In genomic region chr16:83136924-83137323, GRCh38 we compare ENCODE assay signal across 9 cellular contexts.
DNase-seq lines count a peak whose midpoint lies in the region; ATAC-seq, FAIRE-seq and TF ChIP-seq lines count a peak whose summit lies in the region.
"Had no signal": no experiment of that assay in that cellular context is flagged by ENCODE, and none has a peak within 500 bp of the region (broad histone marks: within the 10 kb centered on the region; RNA-seq: fewer than 3 reads in every experiment).

No MANE protein-coding gene starts in this region.

- H2AFZ ChIP-seq in HepG2 (ENCODE audit: low read length), result no peak overlapping the region

- TF ChIP-seq RAD21 in HepG2 (CRISPR knock-in tag; IDR thresholded peaks at IDR 0.05), result no peak

- no peak overlapping the region for H3K27ac Mint-ChIP-seq in activated T-cell treated with anti-CD3 and anti-CD28 coated beads, Interleukin-2, amount 50 U/mL, for 24 hours
- H3K27ac Mint-ChIP-seq in activated T-helper 17 cell treated with anti-CD3 and anti-CD28 coated beads, Interleukin-2, amount 50 U/mL, for 72 hours, result peak overlapping the region; percentile 60

- no peaks in the 10 kb centered on the region for H3K79me2 ChIP-seq in HepG2 (ENCODE audit: insufficient read depth, low read length)

- H3K36me3 ChIP-seq in HepG2 (replicated peaks in 1 of 2; ENCODE audit: control insufficient read depth in 1 of 2, insufficient read depth in 2 of 2, low read length in 2 of 2) (no peaks in the 10 kb centered on the region), thymus (ENCODE audit: control insufficient read depth, insufficient read depth) (no peaks in the 10 kb centered on the region), MG63 (no peaks in the 10 kb centered on the region)

- peaks cover 15% of the 10 kb centered on the region for H3K4me1 Mint-ChIP-seq in activated T-cell treated with anti-CD3 and anti-CD28 coated beads, Interleukin-2, amount 50 U/mL, for 24 hours (ENCODE audit: low read depth)
- H3K4me1 Mint-ChIP-seq in activated T-helper 17 cell treated with anti-CD3 and anti-CD28 coated beads, Interleukin-2, amount 50 U/mL, for 72 hours, result peaks cover 12% of the 10 kb centered on the region

- in situ Hi-C loops in HepG2 (cut with HindIII; ENCODE audit: extremely low pct_ligation_motif_present, low pct_unique_long_range_greater_than_20kb), result no loop called here

- WGBS in HepG2 (ENCODE audit: low lambda C conversion rate), result no CpG with 5 or more reads among the region's 5 CpGs
- 71% methylated on average over 5 of the region's 5 CpGs for WGBS in thymus

- H3K4me3 ChIP-seq in HepG2 (replicated peaks in 1 of 3; ENCODE audit: insufficient read depth in 1 of 3, low read depth in 2 of 3, low read length in 3 of 3) (peak overlapping the region in 2 of 3 experiments; percentile 34 to 39; a peak in 2 of 6 replicates), thymus (ENCODE audit: low read length) (no peak overlapping the region), MG63 (no peak overlapping the region)

- no peak for TF ChIP-seq CTCF in HepG2 (CRISPR knock-in tag; IDR thresholded peaks at IDR 0.05)

- H3K4me3 Mint-ChIP-seq in activated T-cell treated with anti-CD3 and anti-CD28 coated beads, Interleukin-2, amount 50 U/mL, for 24 hours, result peak overlapping the region; percentile 47
- H3K4me3 Mint-ChIP-seq in activated T-helper 17 cell treated with anti-CD3 and anti-CD28 coated beads, Interleukin-2, amount 50 U/mL, for 72 hours, result peak overlapping the region; percentile 64

- peaks cover 25% of the 10 kb centered on the region for H3K4me1 ChIP-seq in HepG2 (ENCODE audit: insufficient read depth, low read length)
- H3K4me1 ChIP-seq in thymus (ENCODE audit: control insufficient read depth, insufficient read depth, low read length), result peaks cover 13% of the 10 kb centered on the region

- POLR2A ChIA-PET in HepG2 (lab: Yijun Ruan, JAX), result no interaction called here

- H3K9me3 Mint-ChIP-seq in activated T-cell treated with anti-CD3 and anti-CD28 coated beads, Interleukin-2, amount 50 U/mL, for 24 hours, result no peaks in the 10 kb centered on the region
- H3K9me3 Mint-ChIP-seq in activated T-helper 17 cell treated with anti-CD3 and anti-CD28 coated beads, Interleukin-2, amount 50 U/mL, for 72 hours, result no peaks in the 10 kb centered on the region

- TF ChIP-seq POLR2A in HepG2 (IDR thresholded peaks at IDR 0.05; ENCODE audit: insufficient read depth in 1 of 2, low read depth in 2 of 2, low read length in 2 of 2), result no peak

- H3K27me3 Mint-ChIP-seq in activated T-cell treated with anti-CD3 and anti-CD28 coated beads, Interleukin-2, amount 50 U/mL, for 24 hours, result peaks cover 3% of the 10 kb centered on the region
- H3K27me3 Mint-ChIP-seq in activated T-helper 17 cell treated with anti-CD3 and anti-CD28 coated beads, Interleukin-2, amount 50 U/mL, for 72 hours, result peaks cover 3% of the 10 kb centered on the region

- H3K36me3 Mint-ChIP-seq in activated T-cell treated with anti-CD3 and anti-CD28 coated beads, Interleukin-2, amount 50 U/mL, for 24 hours (ENCODE audit: low read depth), result no peaks in the 10 kb centered on the region
- no peaks in the 10 kb centered on the region for H3K36me3 Mint-ChIP-seq in activated T-helper 17 cell treated with anti-CD3 and anti-CD28 coated beads, Interleukin-2, amount 50 U/mL, for 72 hours (ENCODE audit: low read depth)

- intact Hi-C loops in HepG2 (cut with micrococcal nuclease; ENCODE audit: unreplicated experiment), result no loop called here

- no TSS peak for BruUV-seq in HepG2 (replicated peaks; lab: Mats Ljungman, UMichigan)

- H3K27ac ChIP-seq in HepG2 (ENCODE audit: extremely low read length, insufficient read depth, low read length) (no peak overlapping the region), thymus (ENCODE audit: low read depth) (peak overlapping the region; percentile 53)

- CTCF ChIA-PET in HepG2 (lab: Yijun Ruan, JAX; ENCODE audit: low intra/inter-chr PET ratio, low total read pairs), result no interaction called here

- no peaks in the 10 kb centered on the region for H4K20me1 ChIP-seq in HepG2 (ENCODE audit: insufficient read depth, low read length)

- TF ChIP-seq EP300 in HepG2 (IDR thresholded peaks at IDR 0.05; ENCODE audit: low read depth in 2 of 2, low read length in 2 of 2) (no peak), HepG2 (CRISPR knock-in tag; IDR thresholded peaks at IDR 0.05; ENCODE audit: borderline replicate concordance) (no peak)

- no peak for ATAC-seq in activated T-helper 17 cell treated with anti-CD3 and anti-CD28 coated beads, Interleukin-2, amount 50 U/mL, for 72 hours (replicated peaks)
- ATAC-seq in HepG2, result peak; percentile 66
- ATAC-seq in GM19328 (IDR thresholded peaks at IDR 0.05; ENCODE audit: unreplicated experiment), result no peak

- no peaks in the 10 kb centered on the region; a peak in 1 of 5 replicates for H3K27me3 ChIP-seq in HepG2 (ENCODE audit: control insufficient read depth in 1 of 2, insufficient read depth in 2 of 2, low read length in 2 of 2)
- H3K27me3 ChIP-seq in thymus (ENCODE audit: control insufficient read depth, insufficient read depth), result no peaks in the 10 kb centered on the region
- no peaks in the 10 kb centered on the region for H3K27me3 ChIP-seq in MG63

- no peak for FAIRE-seq in HepG2 (lab: Jason Lieb, UNC)

- H3K9me3 ChIP-seq in HepG2 (ENCODE audit: low read length) (no peaks in the 10 kb centered on the region), thymus (ENCODE audit: control insufficient read depth) (no peaks in the 10 kb centered on the region), MG63 (no peaks in the 10 kb centered on the region)

- peak overlapping the region; percentile 69 for H3K4me2 ChIP-seq in HepG2 (ENCODE audit: low read depth, low read length)

- DNase-seq in activated T-cell treated with anti-CD3 and anti-CD28 coated beads, Interleukin-2, amount 50 U/mL, for 24 hours, result no peak
- DNase-seq in activated T-cell treated with anti-CD3 and anti-CD28 coated beads for 4 hours (no peak), HepG2 (ENCODE audit: low spot score) (no peak), NOMO-1 (lab: John Stamatoyannopoulos, UW; ENCODE audit: unreplicated experiment in 2 of 2) (no peak), MG63 (no peak)
- DNase-seq: NCI-H2171 had no signal

- H3K9ac ChIP-seq in HepG2 (ENCODE audit: insufficient read depth, low read depth, low read length), result no peak overlapping the region

TF ChIP-seq in HepG2, 621 proteins besides CTCF, POLR2A, EP300 and RAD21:
- TF ChIP-seq ZNF691 (CRISPR knock-in tag; IDR thresholded peaks at IDR 0.05; ENCODE audit: borderline replicate concordance, low read depth), result 0 out of 2 replicates have a peak, but pooled peaks have one; percentile 8
- no peak for TF ChIP-seq ELF1 (CRISPR knock-in tag; IDR thresholded peaks at IDR 0.05)
- no peak for TF ChIP-seq TCF12 (IDR thresholded peaks at IDR 0.05)
- no peak for TF ChIP-seq TCF12 (CRISPR knock-in tag; IDR thresholded peaks at IDR 0.05)
- TF ChIP-seq THAP9 (CRISPR knock-in tag; IDR thresholded peaks at IDR 0.05; ENCODE audit: borderline replicate concordance), result 0 out of 2 replicates have a peak, but pooled peaks have one; percentile 5
- 0 out of 2 replicates have a peak, but pooled peaks have one; percentile 16 for TF ChIP-seq ZNF12 (CRISPR knock-in tag; IDR thresholded peaks at IDR 0.05)

Comparison
In these comparisons a context has a peak if more than half of its experiments do, and no peak if none do; other contexts are left out.
1. H3K4me3 ChIP-seq: peak in HepG2 (2 of 3); none in thymus (single experiment) and MG63 (single experiment).